Comparison of ENCODE assay signal across 8 cellular contexts in the genomic region with DNA sequence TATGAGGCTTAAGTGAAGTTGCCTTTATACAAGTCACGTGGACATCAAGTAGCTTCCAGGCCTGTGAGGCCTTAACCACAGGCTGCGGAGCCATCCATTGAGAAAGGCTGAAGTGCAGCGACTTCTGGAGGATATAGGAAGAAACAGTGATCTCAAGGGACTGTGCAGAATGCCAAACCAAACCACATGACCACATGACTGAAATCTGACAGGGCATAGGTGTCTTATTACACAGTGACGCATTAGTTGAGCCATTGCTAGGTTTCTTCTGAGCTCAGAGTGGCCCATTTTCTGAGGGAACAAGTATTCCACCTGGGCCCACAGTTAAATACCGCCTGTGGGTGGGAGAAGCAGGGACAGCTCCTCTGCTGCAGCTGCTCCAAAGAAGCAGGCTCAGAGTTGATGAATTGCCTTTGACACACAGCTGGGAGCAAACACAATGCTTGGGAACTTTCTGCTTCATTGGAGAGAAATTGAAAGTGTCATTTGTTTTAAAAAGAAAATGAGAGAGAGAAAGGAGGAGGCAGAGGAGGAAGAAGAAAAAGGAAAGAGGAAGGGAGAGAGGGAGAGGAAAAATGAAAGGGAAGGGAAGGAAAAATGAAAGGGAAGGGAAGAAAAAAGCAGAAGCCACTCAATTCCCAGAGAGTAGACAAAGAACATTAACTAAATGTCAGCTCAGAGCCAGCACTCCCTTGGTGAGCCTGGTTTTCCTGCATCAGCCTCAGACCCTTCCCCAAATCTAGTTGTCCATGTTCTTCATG.
DNase-seq lines count a peak whose midpoint lies in the region; ATAC-seq and TF ChIP-seq lines count a peak whose summit lies in the region.

No MANE protein-coding gene starts in this region.

- intact Hi-C loops in Calu3 (cut with micrococcal nuclease; ENCODE audit: unreplicated experiment) = no loop called here
- intact Hi-C loops in HCT116 (cut with micrococcal nuclease) = no loop called here

- POLR2A ChIA-PET in HCT116 (lab: Charles Lee) = interaction anchor here (2.1 kb wide), 1 partner anchor 108 kb away, joined by 7 read pairs; a partner anchor contains a TSS

- H3K4me2 ChIP-seq in HCT116 (ENCODE audit: low read length) (peak overlapping the region; percentile 63), trophoblast cell (ENCODE audit: low read length) (no peak overlapping the region)

- H3K79me2 ChIP-seq in HCT116 (ENCODE audit: insufficient read depth, low read length) = no peaks in the 10 kb centered on the region
- no peaks in the 10 kb centered on the region for H3K79me2 ChIP-seq in trophoblast cell (ENCODE audit: control insufficient read depth, insufficient read depth, low read length, poor library complexity)

- no peak overlapping the region for H3K27ac Mint-ChIP-seq in Calu3 (ENCODE audit: unreplicated experiment)

- no peak for TF ChIP-seq POLR2A in HCT116 (IDR thresholded peaks at IDR 0.05; ENCODE audit: borderline replicate concordance, extremely low read depth, insufficient read depth, insufficient read length)

- peak; percentile 99 for ATAC-seq in HCT116
- ATAC-seq in HG02870 (IDR thresholded peaks at IDR 0.05; ENCODE audit: unreplicated experiment) = no peak

- no peak overlapping the region for H3K18ac ChIP-seq in trophoblast cell (ENCODE audit: low read length)

- H3K27ac ChIP-seq in HCT116 (ENCODE audit: low read depth, low read length) (no peak overlapping the region), trophoblast cell (ENCODE audit: low read depth, low read length) (no peak overlapping the region)

- H3K9me3 ChIP-seq in HCT116 (ENCODE audit: control insufficient read depth in 1 of 2, insufficient read depth in 1 of 2, low read depth in 1 of 2, low read length in 2 of 2) (no peaks in the 10 kb centered on the region), trophoblast cell (ENCODE audit: insufficient read depth, low read depth, low read length) (no peaks in the 10 kb centered on the region)

- in situ Hi-C loops in G401 (cut with HindIII; ENCODE audit: low sequenced_read_pairs) = no loop called here

- H3K23ac ChIP-seq in trophoblast cell (ENCODE audit: low read length) = no peak overlapping the region

- H3K14ac ChIP-seq in trophoblast cell (ENCODE audit: low read length) = no peak overlapping the region

- H4K20me1 ChIP-seq in HCT116 (ENCODE audit: insufficient read depth) = no peaks in the 10 kb centered on the region

- DNase-seq in Calu3 (peak; percentile 41), HCT116 (ENCODE audit: low read depth, low spot score) (peak; percentile 92), NCI-H2171 (lab: John Stamatoyannopoulos, UW) (peak; percentile 30), brain pericyte (ENCODE audit: low read depth, low spot score) (peak; percentile 94), trophoblast cell (peak; percentile 56 to 69), G401 (ENCODE audit: low spot score) (no peak), LoVo (ENCODE audit: low spot score) (no peak)

- no peaks in the 10 kb centered on the region for H3K9me3 Mint-ChIP-seq in Calu3 (ENCODE audit: low read depth, unreplicated experiment)

- peak overlapping the region; percentile 91 for H2AFZ ChIP-seq in HCT116 (ENCODE audit: low read depth, low read length, poor library complexity, severe bottlenecking)
- H2AFZ ChIP-seq in trophoblast cell (ENCODE audit: insufficient read depth, low read length, poor library complexity) = no peak overlapping the region

- H4K91ac ChIP-seq in trophoblast cell (ENCODE audit: low read depth, low read length) = no peak overlapping the region

- no peak overlapping the region for H2BK120ac ChIP-seq in trophoblast cell (ENCODE audit: insufficient read depth, low read length, poor library complexity)

- H2BK12ac ChIP-seq in trophoblast cell (ENCODE audit: low read length) = no peak overlapping the region

- H3K4me3 Mint-ChIP-seq in Calu3 (ENCODE audit: low read depth, unreplicated experiment) = no peak overlapping the region

- H3K4me1 Mint-ChIP-seq in Calu3 (ENCODE audit: low read depth, unreplicated experiment) = peaks cover 12% of the 10 kb centered on the region

- no peak overlapping the region for H2AK5ac ChIP-seq in trophoblast cell (ENCODE audit: low read length)

- H3K79me1 ChIP-seq in trophoblast cell (ENCODE audit: low read length) = peaks cover 2% of the 10 kb centered on the region

- CTCF ChIA-PET in Calu3 (lab: Charles Lee) (interaction anchor here (1.5 kb wide), 1 partner anchor 27 kb away, joined by 5 read pairs; no protein-coding TSS in a partner anchor), HCT116 (lab: Charles Lee) (interaction anchor here (0.6 to 1.4 kb wide), 2 partner anchors 14 to 27 kb away, joined by 3 to 9 read pairs; no protein-coding TSS in a partner anchor)

- H3K4me1 ChIP-seq in HCT116 (ENCODE audit: control insufficient read depth in 1 of 2, insufficient read depth in 2 of 2, low read length in 2 of 2) (peaks cover 11 to 14% of the 10 kb centered on the region in 2 experiments), trophoblast cell (ENCODE audit: control insufficient read depth in 1 of 2, insufficient read depth in 2 of 2, low read length in 2 of 2) (peaks cover 8 to 13% of the 10 kb centered on the region in 2 experiments)

- H3K9ac ChIP-seq in HCT116 (ENCODE audit: low read length) = no peak overlapping the region
- no peak overlapping the region for H3K9ac ChIP-seq in trophoblast cell (ENCODE audit: low read length)

- H3K27me3 ChIP-seq in HCT116 (ENCODE audit: insufficient read depth, low read length) (no peaks in the 10 kb centered on the region), trophoblast cell (ENCODE audit: insufficient read depth, low read length) (no peaks in the 10 kb centered on the region)

- no CpG with 5 or more reads among the region's 5 CpGs for WGBS in trophoblast cell (ENCODE audit: extremely low coverage, insufficient coverage, insufficient read length)

- H3K9me2 ChIP-seq in HCT116 (ENCODE audit: insufficient read depth) = no peaks in the 10 kb centered on the region

- no peaks in the 10 kb centered on the region for H3K27me3 Mint-ChIP-seq in Calu3 (ENCODE audit: unreplicated experiment)

- no TSS peak for BruUV-seq in Calu3 (replicated peaks; lab: Mats Ljungman, UMichigan)
- BruUV-seq in HCT116 (replicated peaks; lab: Mats Ljungman, UMichigan) = no TSS peak

- no peaks in the 10 kb centered on the region for H3K36me3 Mint-ChIP-seq in Calu3 (ENCODE audit: insufficient read depth, unreplicated experiment)

- H3K36me3 ChIP-seq in HCT116 (ENCODE audit: control insufficient read depth in 1 of 2, insufficient read depth in 2 of 2, low read length in 2 of 2) (no peaks in the 10 kb centered on the region), trophoblast cell (ENCODE audit: control insufficient read depth in 1 of 2, insufficient read depth in 2 of 2, low read length in 2 of 2) (no peaks in the 10 kb centered on the region)

- TF ChIP-seq CTCF in Calu3 (IDR thresholded peaks at IDR 0.05; ENCODE audit: unreplicated experiment) (no peak), HCT116 (IDR thresholded peaks at IDR 0.05 in 2 of 3, conservative IDR thresholded peaks at IDR 0.05 in 1 of 3; ENCODE audit: borderline replicate concordance in 1 of 3, insufficient read depth in 1 of 3, low read depth in 2 of 3, low read length in 2 of 3) (peak; percentile 23 to 34 (median 26); a peak in 4 of 6 replicates)

- H4K12ac ChIP-seq in trophoblast cell (ENCODE audit: low read depth, low read length) = no peak overlapping the region

- RAD21 ChIA-PET in HCT116 (lab: Charles Lee; ENCODE audit: low non-redundant PET in 1 of 2, low total read pairs in 2 of 2, uncharacterized antibody in 2 of 2, unreplicated experiment in 2 of 2) = no interaction called here

- H3K4me3 ChIP-seq in HCT116 (replicated peaks in 1 of 2; ENCODE audit: low read depth in 1 of 2, low read length in 2 of 2) (no peak overlapping the region), trophoblast cell (ENCODE audit: low read depth, low read length) (no peak overlapping the region)

- H2BK5ac ChIP-seq in trophoblast cell (ENCODE audit: low read depth, low read length, poor library complexity) = no peak overlapping the region

- H4K8ac ChIP-seq in trophoblast cell (ENCODE audit: low read depth, low read length) = no peak overlapping the region

- H3K4ac ChIP-seq in trophoblast cell (ENCODE audit: low read depth, low read length) = no peak overlapping the region

- peak; percentile 64 for TF ChIP-seq RAD21 in HCT116 (IDR thresholded peaks at IDR 0.05; ENCODE audit: low read depth)

TF ChIP-seq in HCT116, 20 proteins besides CTCF, POLR2A, EP300 and RAD21:
- TF ChIP-seq CEBPB (IDR thresholded peaks at IDR 0.05; ENCODE audit: low read depth) = peak; percentile 80
- TF ChIP-seq, protein P1, sequence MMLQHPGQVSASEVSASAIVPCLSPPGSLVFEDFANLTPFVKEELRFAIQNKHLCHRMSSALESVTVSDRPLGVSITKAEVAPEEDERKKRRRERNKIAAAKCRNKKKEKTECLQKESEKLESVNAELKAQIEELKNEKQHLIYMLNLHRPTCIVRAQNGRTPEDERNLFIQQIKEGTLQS (IDR thresholded peaks at IDR 0.05) = no peak
- TF ChIP-seq SRF (IDR thresholded peaks at IDR 0.05; ENCODE audit: low read depth) = no peak
- TF ChIP-seq SP1 (IDR thresholded peaks at IDR 0.05; ENCODE audit: low read depth) = 0 out of 2 replicates have a peak, but pooled peaks have one; percentile 42
- TF ChIP-seq, protein P2, sequence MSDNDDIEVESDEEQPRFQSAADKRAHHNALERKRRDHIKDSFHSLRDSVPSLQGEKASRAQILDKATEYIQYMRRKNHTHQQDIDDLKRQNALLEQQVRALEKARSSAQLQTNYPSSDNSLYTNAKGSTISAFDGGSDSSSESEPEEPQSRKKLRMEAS (IDR thresholded peaks at IDR 0.05) = peak; percentile 77
- peak; percentile 92 for TF ChIP-seq CBX3 (IDR thresholded peaks at IDR 0.05; ENCODE audit: low read depth)
- no peak; the same call in 1 of the 2 replicates for TF ChIP-seq FOSL1 (IDR thresholded peaks at IDR 0.05; ENCODE audit: low read depth)
- peak; percentile 53 for TF ChIP-seq POLR2AphosphoS5 (IDR thresholded peaks at IDR 0.05; ENCODE audit: low read depth, low read length)
- no peak for TF ChIP-seq ZFX (IDR thresholded peaks at IDR 0.05)
- peak; percentile 37; the same call in 1 of the 2 replicates for TF ChIP-seq SIN3A (IDR thresholded peaks at IDR 0.05; ENCODE audit: low read depth)

Comparison
In these comparisons a context has a peak if more than half of its experiments do, and no peak if none do; other contexts are left out.
1. DNase-seq: peak in Calu3 (single experiment), HCT116 (single experiment), NCI-H2171 (single experiment), brain pericyte (single experiment) and trophoblast cell (2 of 2); none in G401 (single experiment) and LoVo (single experiment).